1 cellular context compared by ENCODE assay signal in the genomic region with DNA sequence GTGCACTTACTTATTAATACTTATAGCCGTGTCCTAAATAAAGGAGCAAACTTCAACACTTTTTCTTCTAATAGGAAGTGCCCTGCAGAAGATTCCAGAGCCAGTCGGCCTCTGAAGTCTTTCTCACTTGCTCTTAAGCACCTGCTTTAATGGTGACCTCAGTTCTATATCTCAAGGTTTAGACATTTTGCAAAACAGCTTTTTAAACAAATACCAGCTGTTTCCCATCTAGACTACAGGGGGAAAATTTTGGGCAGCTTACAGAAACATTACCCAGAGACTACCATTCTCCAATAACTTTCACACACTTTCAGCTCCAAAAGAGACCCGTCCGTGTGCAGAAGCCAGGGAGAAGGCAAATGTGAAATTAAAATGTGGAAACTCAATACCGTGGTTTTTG.
TF ChIP-seq lines count a peak whose summit lies in the region.

No MANE protein-coding gene starts in this region.

TF ChIP-seq in SK-N-SH, 30 proteins besides CTCF, POLR2A, EP300 and RAD21 (continued from another document):
- TF ChIP-seq PBX3 (IDR thresholded peaks at IDR 0.05) (no peak), NRF1 (IDR thresholded peaks at IDR 0.05; ENCODE audit: low read depth, low read length) (no peak), MXI1 (IDR thresholded peaks at IDR 0.05; ENCODE audit: low read depth, low read length) (no peak), YY1 (IDR thresholded peaks at IDR 0.05; ENCODE audit: low read depth) (no peak), NFIC (IDR thresholded peaks at IDR 0.05; ENCODE audit: borderline replicate concordance) (no peak), RCOR1 (IDR thresholded peaks at IDR 0.05; ENCODE audit: low read length) (no peak), TEAD4 (IDR thresholded peaks at IDR 0.05; ENCODE audit: borderline replicate concordance, insufficient read depth) (no peak)
- TF ChIP-seq, protein P1, sequence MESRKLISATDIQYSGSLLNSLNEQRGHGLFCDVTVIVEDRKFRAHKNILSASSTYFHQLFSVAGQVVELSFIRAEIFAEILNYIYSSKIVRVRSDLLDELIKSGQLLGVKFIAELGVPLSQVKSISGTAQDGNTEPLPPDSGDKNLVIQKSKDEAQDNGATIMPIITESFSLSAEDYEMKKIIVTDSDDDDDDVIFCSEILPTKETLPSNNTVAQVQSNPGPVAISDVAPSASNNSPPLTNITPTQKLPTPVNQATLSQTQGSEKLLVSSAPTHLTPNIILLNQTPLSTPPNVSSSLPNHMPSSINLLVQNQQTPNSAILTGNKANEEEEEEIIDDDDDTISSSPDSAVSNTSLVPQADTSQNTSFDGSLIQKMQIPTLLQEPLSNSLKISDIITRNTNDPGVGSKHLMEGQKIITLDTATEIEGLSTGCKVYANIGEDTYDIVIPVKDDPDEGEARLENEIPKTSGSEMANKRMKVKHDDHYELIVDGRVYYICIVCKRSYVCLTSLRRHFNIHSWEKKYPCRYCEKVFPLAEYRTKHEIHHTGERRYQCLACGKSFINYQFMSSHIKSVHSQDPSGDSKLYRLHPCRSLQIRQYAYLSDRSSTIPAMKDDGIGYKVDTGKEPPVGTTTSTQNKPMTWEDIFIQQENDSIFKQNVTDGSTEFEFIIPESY (IDR thresholded peaks at IDR 0.05; ENCODE audit: borderline replicate concordance, low read depth): no peak
